In genomic region chr2:54570321-54570881, GRCh38 we compare ENCODE assay signal across 8 cellular contexts.
DNase-seq lines count a peak whose midpoint lies in the region; ATAC-seq and TF ChIP-seq lines count a peak whose summit lies in the region.
"Had no signal": no experiment of that assay in that cellular context is flagged by ENCODE, and none has a peak within 500 bp of the region (broad histone marks: within the 10 kb centered on the region; RNA-seq: fewer than 3 reads in every experiment).

No MANE protein-coding gene starts in this region.

- no peak overlapping the region for H3K4me3 Mint-ChIP-seq in glutamatergic neuron (ENCODE audit: unreplicated experiment)

- peaks cover 3% of the 10 kb centered on the region for H3K27me3 Mint-ChIP-seq in glutamatergic neuron (ENCODE audit: unreplicated experiment)

- no peaks in the 10 kb centered on the region for H3K36me3 ChIP-seq in HEK293 (ENCODE audit: control insufficient read depth in 2 of 2, insufficient read depth in 1 of 2, low read length in 2 of 2)

- no peaks in the 10 kb centered on the region for H3K9me3 ChIP-seq in HEK293 (ENCODE audit: control insufficient read depth, insufficient read depth, low read depth, low read length)

- in situ Hi-C loops in ACHN (cut with HindIII; ENCODE audit: low pct_ligation_motif_present, low pct_unique_long_range_greater_than_20kb, low sequenced_read_pairs): no loop called here

- DNase-seq in glutamatergic neuron (no peak), ACHN (no peak), AG20443 (ENCODE audit: low spot score) (no peak)
- DNase-seq: cortex of kidney had no signal

- peaks cover 32% of the 10 kb centered on the region for H3K4me1 Mint-ChIP-seq in glutamatergic neuron (ENCODE audit: low read depth, unreplicated experiment)

- peaks cover 2% of the 10 kb centered on the region for H3K9me3 Mint-ChIP-seq in glutamatergic neuron (ENCODE audit: unreplicated experiment)

- TF ChIP-seq CTCF in HEK293 (tag by site-specific recombination; IDR thresholded peaks at IDR 0.05) (no peak), VCaP (conservative IDR thresholded peaks at IDR 0.05) (no peak), glutamatergic neuron (IDR thresholded peaks at IDR 0.05; ENCODE audit: partially characterized antibody, unreplicated experiment) (no peak)

- H3K4me3 ChIP-seq in HEK293 (ENCODE audit: low read depth, low read length): no peak overlapping the region
- H3K4me3 ChIP-seq in skin epidermis: no peak overlapping the region

- POLR2A ChIA-PET in HEK293 (lab: Yijun Ruan, JAX): interaction anchor here (3.9 kb wide), 1 partner anchor 11 kb away, joined by 48 read pairs; no protein-coding TSS in a partner anchor

- H3K27ac ChIP-seq in HEK293 (ENCODE audit: extremely low read depth, low read depth, low read length) (peak overlapping the region; percentile 98; the same call in 1 of the 2 replicates), VCaP (peak overlapping the region; percentile 86), skin epidermis (peak overlapping the region in 13 of 21 experiments; percentile 5 to 82 (median 75))

- CTCF ChIA-PET in HEK293 (lab: Yijun Ruan, JAX): no interaction called here

- no peak for ATAC-seq in GM18519 (IDR thresholded peaks at IDR 0.05; ENCODE audit: low FRiP score, unreplicated experiment)

- peak overlapping the region; percentile 19 for H3K27ac Mint-ChIP-seq in glutamatergic neuron (ENCODE audit: unreplicated experiment)

- H3K36me3 Mint-ChIP-seq in glutamatergic neuron (ENCODE audit: unreplicated experiment): no peaks in the 10 kb centered on the region

- peaks cover 62% of the 10 kb centered on the region for H3K4me1 ChIP-seq in HEK293 (ENCODE audit: control insufficient read depth, insufficient read depth, low read length)

TF ChIP-seq in HEK293, 187 proteins besides CTCF, POLR2A, EP300 and RAD21 (continues in another document):
- TF ChIP-seq ZNF175 (tag by site-specific recombination; IDR thresholded peaks at IDR 0.05): no peak
- no peak for TF ChIP-seq PRDM10 (tag by site-specific recombination; IDR thresholded peaks at IDR 0.05)
- no peak for TF ChIP-seq ZNF248 (tag by site-specific recombination; IDR thresholded peaks at IDR 0.05)
- no peak for TF ChIP-seq ZNF777 (tag by site-specific recombination; IDR thresholded peaks at IDR 0.05; ENCODE audit: borderline replicate concordance)
- no peak for TF ChIP-seq PRDM2 (tag by site-specific recombination; IDR thresholded peaks at IDR 0.05; ENCODE audit: borderline replicate concordance)
- TF ChIP-seq ZNF645 (tag by site-specific recombination; IDR thresholded peaks at IDR 0.05): no peak
- TF ChIP-seq ZNF398 (tag by site-specific recombination; IDR thresholded peaks at IDR 0.05): no peak
- no peak for TF ChIP-seq ZNF155 (tag by site-specific recombination; IDR thresholded peaks at IDR 0.05)
- no peak for TF ChIP-seq ZNF629 (tag by site-specific recombination; IDR thresholded peaks at IDR 0.05)
- no peak for TF ChIP-seq ZNF223 (tag by site-specific recombination; IDR thresholded peaks at IDR 0.05)
- no peak for TF ChIP-seq GLI4 (tag by site-specific recombination; IDR thresholded peaks at IDR 0.05)
- TF ChIP-seq ZNF174 (tag by site-specific recombination; IDR thresholded peaks at IDR 0.05): no peak
- no peak for TF ChIP-seq ZNF580 (tag by site-specific recombination; IDR thresholded peaks at IDR 0.05)
- TF ChIP-seq ZNF324 (tag by site-specific recombination; IDR thresholded peaks at IDR 0.05): no peak
